In the genomic region with DNA sequence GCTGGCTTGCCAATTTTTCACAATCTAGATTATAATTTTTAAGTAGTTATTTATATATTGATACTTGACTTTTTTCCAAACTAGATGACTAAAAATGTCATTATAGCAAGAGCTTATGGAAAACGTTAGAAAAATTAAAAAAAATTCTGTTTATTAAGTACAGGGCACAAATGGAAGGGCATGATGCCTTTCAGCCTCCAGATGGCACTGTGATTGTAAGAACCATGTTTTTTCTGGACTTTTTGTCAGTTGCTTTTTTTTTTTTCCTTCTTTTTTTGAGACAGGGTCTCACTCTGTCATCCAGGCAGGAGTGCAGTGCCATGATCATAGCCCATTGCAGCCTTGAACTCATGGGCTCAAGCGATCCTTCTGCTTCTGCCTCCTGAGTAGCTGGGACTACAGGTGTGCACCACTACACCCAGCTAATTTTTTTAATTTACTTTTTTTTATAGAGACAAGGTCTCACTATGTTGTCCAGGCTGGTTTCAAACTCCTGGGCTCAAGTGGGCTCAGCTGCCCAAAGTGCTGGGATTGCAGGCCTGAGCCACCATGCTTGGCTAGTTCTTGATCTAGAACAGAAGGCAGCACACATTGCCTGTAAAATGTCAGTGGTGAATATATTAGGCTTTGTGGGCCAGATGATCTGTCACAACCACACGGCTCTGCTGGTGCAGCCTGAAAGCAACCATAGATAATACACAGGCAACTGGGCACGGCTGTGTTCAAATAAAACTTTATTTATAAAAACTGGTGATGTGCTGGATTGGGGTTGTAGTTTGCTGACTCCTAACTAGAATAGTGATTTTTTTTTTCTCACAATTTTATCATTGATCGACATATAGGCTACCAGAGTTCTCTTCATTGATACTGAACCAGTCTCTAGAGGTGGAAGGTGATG, we compare ENCODE assay signal across 9 cellular contexts. TPM values are rescaled to one million over a fixed set of nuclear protein-coding genes. Genes with fewer than 3 reads are reported as not detected.
DNase-seq lines count a peak whose midpoint lies in the region; ATAC-seq and TF ChIP-seq lines count a peak whose summit lies in the region.
"Had no signal": no experiment of that assay in that cellular context is flagged by ENCODE, and none has a peak within 500 bp of the region (broad histone marks: within the 10 kb centered on the region; RNA-seq: fewer than 3 reads in every experiment).

No MANE protein-coding gene starts in this region.

- no peak overlapping the region for H3K27ac Mint-ChIP-seq in WTC11

- H3K4me3 Mint-ChIP-seq in WTC11, result no peak overlapping the region

- intact Hi-C loops in heart right ventricle (cut with DNase I) (no loop called here), left cardiac atrium (cut with DNase I) (no loop called here)

- no peaks in the 10 kb centered on the region for H3K9me2 ChIP-seq in hepatocyte (replicated peaks; ENCODE audit: insufficient read depth)

- WGBS in heart right ventricle, 2 donors, result 68 to 80% methylated on average over 5 of the region's 5 CpGs
- WGBS in hepatocyte (ENCODE audit: low lambda C conversion rate, missing lambda C conversion rate), result 82% methylated on average over 5 of the region's 5 CpGs

- H3K27me3 Mint-ChIP-seq in WTC11 (ENCODE audit: low read depth), result no peaks in the 10 kb centered on the region

- H3K4me3 ChIP-seq in heart right ventricle, result no peak overlapping the region
- no peak overlapping the region for H3K4me3 ChIP-seq in hepatocyte

- TF ChIP-seq CTCF in heart right ventricle (IDR thresholded peaks at IDR 0.05) (peak in 8 of 9 donors; percentile 9 to 52 (median 44)), WTC11 (IDR thresholded peaks at IDR 0.05) (0 out of 2 replicates have a peak, but pooled peaks have one; percentile 27), hepatocyte (IDR thresholded peaks at IDR 0.05; ENCODE audit: poor library complexity) (peak; percentile 77)

- peaks cover 0 to 9% (median 0%) of the 10 kb centered on the region in 9 donors for H3K36me3 ChIP-seq in heart right ventricle
- no peaks in the 10 kb centered on the region for H3K36me3 ChIP-seq in hepatocyte (replicated peaks; ENCODE audit: insufficient read depth, low read depth)

- DNase-seq in heart right ventricle (no peak), left cardiac atrium (no peak), WTC11 (ENCODE audit: low spot score) (no peak), hepatocyte (ENCODE audit: low spot score) (peak; percentile 61)
- DNase-seq in stimulated activated CD4-positive, alpha-beta T cell treated with anti-CD3 and anti-CD28 coated beads, Interleukin-2, amount 100 ng/mL, for 24 hours, result no peak
- DNase-seq in effector CD8-positive, alpha-beta T cell (lab: John Stamatoyannopoulos, UW), result no peak

- POLR2A ChIA-PET in WTC11 (lab: Charles Lee), result interaction anchor here (0.6 kb wide), 2 partner anchors 107 to 1125 kb away, joined by 3 to 6 read pairs; no protein-coding TSS in a partner anchor

- H3K4me1 ChIP-seq in heart right ventricle (no peaks in the 10 kb centered on the region), hepatocyte (ENCODE audit: insufficient read depth) (no peaks in the 10 kb centered on the region)

- peaks cover 6% of the 10 kb centered on the region for H3K9me3 Mint-ChIP-seq in WTC11

- no peaks in the 10 kb centered on the region for H4K20me1 ChIP-seq in hepatocyte (ENCODE audit: insufficient read depth, poor library complexity, severe bottlenecking)

- peaks cover 75% of the 10 kb centered on the region for H3K36me3 Mint-ChIP-seq in WTC11

- CTCF ChIA-PET in WTC11 (lab: Charles Lee), result interaction anchor here (0.5 to 2.3 kb wide), 10 partner anchors 14 to 234 kb away, joined by 3 to 15 read pairs (median 3); no protein-coding TSS in a partner anchor

- no peak overlapping the region for H3K4me2 ChIP-seq in hepatocyte

- H2AFZ ChIP-seq in hepatocyte, result no peak overlapping the region

- H3K4me1 Mint-ChIP-seq in WTC11, result 0 out of 2 replicates have a peak, but pooled peaks cover 2% of the 10 kb centered on the region

- H3K27ac ChIP-seq in heart right ventricle, result no peak overlapping the region
- no peak overlapping the region for H3K27ac ChIP-seq in hepatocyte
- H3K27ac ChIP-seq: HL-60 had no signal

- no peak for ATAC-seq in heart right ventricle
- ATAC-seq in left cardiac atrium, result no peak
- no peak for ATAC-seq in WTC11
- no peak for ATAC-seq in HG02610 (IDR thresholded peaks at IDR 0.05; ENCODE audit: unreplicated experiment)
- no peak for ATAC-seq in HG03342 (IDR thresholded peaks at IDR 0.05; ENCODE audit: unreplicated experiment)

- H3K27me3 ChIP-seq in heart right ventricle (no peaks in the 10 kb centered on the region), hepatocyte (no peaks in the 10 kb centered on the region)

- no peaks in the 10 kb centered on the region for H3K79me2 ChIP-seq in hepatocyte

- H3K9me3 ChIP-seq in heart right ventricle, result no peaks in the 10 kb centered on the region
- no peaks in the 10 kb centered on the region for H3K9me3 ChIP-seq in hepatocyte (ENCODE audit: low read depth)

TF ChIP-seq in WTC11, 78 proteins besides CTCF, POLR2A, EP300 and RAD21 (continues in another document):
- TF ChIP-seq ZNF423 (CRISPR knock-in tag; IDR thresholded peaks at IDR 0.05) (no peak), CREM (CRISPR knock-in tag; IDR thresholded peaks at IDR 0.05) (no peak), ATF1 (CRISPR knock-in tag; IDR thresholded peaks at IDR 0.05) (no peak), KAT7 (CRISPR knock-in tag; IDR thresholded peaks at IDR 0.05; ENCODE audit: borderline replicate concordance) (no peak), NFYB (CRISPR knock-in tag; conservative IDR thresholded peaks at IDR 0.05; ENCODE audit: low read depth) (no peak), PRDM15 (CRISPR knock-in tag; IDR thresholded peaks at IDR 0.05) (no peak)
- TF ChIP-seq, protein P1, sequence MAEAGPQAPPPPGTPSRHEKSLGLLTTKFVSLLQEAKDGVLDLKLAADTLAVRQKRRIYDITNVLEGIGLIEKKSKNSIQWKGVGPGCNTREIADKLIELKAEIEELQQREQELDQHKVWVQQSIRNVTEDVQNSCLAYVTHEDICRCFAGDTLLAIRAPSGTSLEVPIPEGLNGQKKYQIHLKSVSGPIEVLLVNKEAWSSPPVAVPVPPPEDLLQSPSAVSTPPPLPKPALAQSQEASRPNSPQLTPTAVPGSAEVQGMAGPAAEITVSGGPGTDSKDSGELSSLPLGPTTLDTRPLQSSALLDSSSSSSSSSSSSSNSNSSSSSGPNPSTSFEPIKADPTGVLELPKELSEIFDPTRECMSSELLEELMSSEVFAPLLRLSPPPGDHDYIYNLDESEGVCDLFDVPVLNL (CRISPR knock-in tag; IDR thresholded peaks at IDR 0.05; ENCODE audit: borderline replicate concordance, low read depth), result no peak

RNA-seq across cellular contexts. Expression of gene UCMA, which starts 27.4 kb away (rescaled TPM):
- not detected for total RNA-seq in heart right ventricle
- polyA plus RNA-seq in heart right ventricle, result not detected
- total RNA-seq in left cardiac atrium, result not detected
- 1.0 to 1.9 TPM (median 1.5 TPM) in 3 replicates for total RNA-seq in WTC11 (2021)
- not detected in 2 replicates for total RNA-seq in hepatocyte
- polyA plus RNA-seq in hepatocyte, result not detected in 2 replicates

RNA-seq across cellular contexts. Expression of gene MCM10, which starts 45.4 kb away (rescaled TPM):
- total RNA-seq in heart right ventricle (1 to 10 TPM in 1 of 10 donors, under 1 TPM in 6, not detected in 3; 0.07 to 3.8 (median 0.48) TPM), left cardiac atrium (1 to 10 TPM; 1.3 TPM), WTC11 (2021) (40.7 to 44.3 TPM (median 42.4 TPM) in 3 replicates), hepatocyte (2.7 and 3.1 TPM in 2 replicates)
- polyA plus RNA-seq in heart right ventricle (under 1 TPM; 0.07 to 0.09 TPM), hepatocyte (3.6 and 4.7 TPM in 2 replicates)

Comparison
In these comparisons a context has a peak if more than half of its experiments do, and no peak if none do; other contexts are left out.
1. CTCF ChIP-seq: peak in every context shown above with its lines; median percentile 77 in hepatocyte; 44 in heart right ventricle; 27 in WTC11.